13 cellular contexts compared by ENCODE assay signal in the genomic region with DNA sequence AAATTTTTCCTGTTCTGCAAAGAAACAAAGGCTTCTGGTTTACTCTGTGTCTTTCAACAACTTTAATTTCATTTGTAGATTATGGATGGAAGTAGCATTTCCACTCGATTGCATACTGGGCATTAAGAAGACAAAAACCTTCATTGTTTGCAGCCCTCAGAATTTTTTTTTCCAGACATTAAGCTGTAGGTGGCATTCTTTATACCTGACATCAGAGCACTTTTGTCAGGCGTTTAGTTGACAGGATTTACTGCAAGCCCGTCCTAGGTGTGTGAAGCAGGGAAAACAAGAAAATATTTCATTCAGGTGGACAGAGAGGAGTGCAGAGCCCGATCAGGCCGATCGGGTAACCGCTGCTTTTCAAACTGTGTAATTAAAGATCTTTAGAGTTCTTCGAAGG.
"Had no signal": no experiment of that assay in that cellular context is flagged by ENCODE, and none has a peak within 500 bp of the region (broad histone marks: within the 10 kb centered on the region; RNA-seq: fewer than 3 reads in every experiment).

No MANE protein-coding gene starts in this region.

- H3K36me3 Mint-ChIP-seq: activated naive CD4-positive, alpha-beta T cell treated with anti-CD3 and anti-CD28 coated beads, Interleukin-2, amount 50 U/mL, for 72 hours had no signal

- H3K4me1 ChIP-seq: esophagus squamous epithelium, right atrium auricular region, vagina had no signal

- H3K36me3 ChIP-seq: esophagus squamous epithelium, right atrium auricular region, vagina had no signal

- DNase-seq: activated CD4-positive, alpha-beta T cell treated with anti-CD3 and anti-CD28 coated beads for 1 hour; activated CD4-positive, alpha-beta T cell treated with anti-CD3 and anti-CD28 coated beads, Interleukin-2, amount 50 U/mL, for 48 hours; activated effector memory CD4-positive, alpha-beta T cell treated with anti-CD3 and anti-CD28 coated beads, Interleukin-2, amount 50 U/mL, for 16 hours; activated T-cell treated with anti-CD3 and anti-CD28 coated beads, Interleukin-2, amount 50 U/mL, for 4 hours; amniotic stem cell; esophagus squamous epithelium; foreskin fibroblast; T-helper 9 cell had no signal

- H3K9me3 Mint-ChIP-seq: activated naive CD4-positive, alpha-beta T cell treated with anti-CD3 and anti-CD28 coated beads, Interleukin-2, amount 50 U/mL, for 72 hours; activated T-cell treated with anti-CD3 and anti-CD28 coated beads, Interleukin-2, amount 50 U/mL, for 4 hours had no signal

- H3K27ac ChIP-seq: dorsolateral prefrontal cortex, esophagus squamous epithelium, right atrium auricular region, skin epidermis, vagina had no signal

- H3K4me3 Mint-ChIP-seq: activated T-cell treated with anti-CD3 and anti-CD28 coated beads, Interleukin-2, amount 50 U/mL, for 4 hours had no signal

- H3K4me3 ChIP-seq: dorsolateral prefrontal cortex, esophagus squamous epithelium, right atrium auricular region, skin epidermis, vagina had no signal

- H3K9me3 ChIP-seq: esophagus squamous epithelium, right atrium auricular region, vagina had no signal

- H3K27me3 ChIP-seq: dorsolateral prefrontal cortex, esophagus squamous epithelium, right atrium auricular region, vagina had no signal
